13 cellular contexts compared by ENCODE assay signal in genomic region chr19:39704181-39705044, GRCh38. TPM values are rescaled to one million over a fixed set of nuclear protein-coding genes. Genes with fewer than 3 reads are reported as not detected.
A peak's percentile ranks its signal among the peaks of the same experiment; 100 is the strongest.
DNase-seq lines count a peak whose midpoint lies in the region; TF ChIP-seq lines count a peak whose summit lies in the region.
"Had no signal": no experiment of that assay in that cellular context is flagged by ENCODE, and none has a peak within 500 bp of the region (broad histone marks: within the 10 kb centered on the region; RNA-seq: fewer than 3 reads in every experiment).

TSS of gene LGALS14 (plus strand) at chr19:39704481. CDS start at chr19:39704529, 48 bp downstream.

- peak; percentile 24 for DNase-seq in stimulated activated CD4-positive, alpha-beta T cell treated with anti-CD3 and anti-CD28 coated beads, Interleukin-4, amount 100 ng/mL, for 24 hours
- no peak for DNase-seq in stimulated activated CD4-positive, alpha-beta T cell treated with anti-CD3 and anti-CD28 coated beads, Interleukin-4, amount 100 ng/mL, for 4 hours
- DNase-seq in NCI-H2227 treated with DMSO at 0.1 percent for 48 hours (lab: John Stamatoyannopoulos, UW) (peak; percentile 90), osteoblast (ENCODE audit: insufficient read length, low spot score, missing footprints) (no peak), COLO829 (ENCODE audit: low spot score) (no peak), NCI-H1092 treated with DMSO at 0.1 percent for 48 hours (lab: John Stamatoyannopoulos, UW) (no peak), NCI-H1694 treated with DMSO at 0.1 percent for 48 hours (lab: John Stamatoyannopoulos, UW) (no peak)
- peak; percentile 17 for DNase-seq in activated naive CD4-positive, alpha-beta T cell treated with anti-CD3 and anti-CD28 coated beads, Interleukin-2, amount 50 U/mL, for 16 hours
- DNase-seq: cortex of kidney; stimulated activated naive B cell treated with anti-CD40 and anti-IgM and Interleukin-4, amounts not matched to agents 10 μg/mL and 1 μg/mL and 100 μg/mL, for 72 hours had no signal

- TF ChIP-seq CTCF in osteoblast (IDR thresholded peaks at IDR 0.05; ENCODE audit: extremely low read depth, low read depth, low read length): no peak

- H3K4me3 ChIP-seq in osteoblast (ENCODE audit: insufficient read depth, low read length): no peak within 1 kb of the TSS
- H3K4me3 ChIP-seq: SK-N-MC had no signal

- no peaks in the 10 kb centered on the region for H4K20me1 ChIP-seq in osteoblast (ENCODE audit: insufficient read depth, low read length)

- no peaks in the 10 kb centered on the region for H3K79me2 ChIP-seq in osteoblast (ENCODE audit: insufficient read depth, low read length)

- no peak within 1 kb of the TSS for H2AFZ ChIP-seq in osteoblast (ENCODE audit: low read length)

- no peaks in the 10 kb centered on the region for H3K9me3 ChIP-seq in osteoblast (ENCODE audit: low read depth, low read length)

- H3K36me3 ChIP-seq in osteoblast (ENCODE audit: insufficient read depth, low read length): no peaks in the 10 kb centered on the region

- no peak within 1 kb of the TSS for H3K4me2 ChIP-seq in osteoblast (ENCODE audit: insufficient read depth, low read length)

- H3K27me3 ChIP-seq in osteoblast (ENCODE audit: insufficient read depth, low read length): peaks cover 3% of the 10 kb centered on the region

- no peak within 1 kb of the TSS for H3K27ac ChIP-seq in osteoblast (ENCODE audit: low read depth, low read length)
- H3K27ac ChIP-seq: SK-N-MC had no signal

- H3K4me1 ChIP-seq in osteoblast (ENCODE audit: insufficient read depth, low read length): no peaks in the 10 kb centered on the region

RNA-seq across cellular contexts. Expression of gene LGALS14, which starts in this region (rescaled TPM):
- not detected in 2 replicates for total RNA-seq in osteoblast
- total RNA-seq: M059J, mesenteric fat pad had no signal

Comparison
In these comparisons a context has a peak if more than half of its experiments do, and no peak if none do; other contexts are left out.
1. DNase-seq: peak in stimulated activated CD4-positive, alpha-beta T cell treated with anti-CD3 and anti-CD28 coated beads, Interleukin-4, amount 100 ng/mL, for 24 hours (single experiment), NCI-H2227 treated with DMSO at 0.1 percent for 48 hours (single experiment) and activated naive CD4-positive, alpha-beta T cell treated with anti-CD3 and anti-CD28 coated beads, Interleukin-2, amount 50 U/mL, for 16 hours (single experiment); none in stimulated activated CD4-positive, alpha-beta T cell treated with anti-CD3 and anti-CD28 coated beads, Interleukin-4, amount 100 ng/mL, for 4 hours (0 of 2), osteoblast (single experiment), COLO829 (single experiment), NCI-H1092 treated with DMSO at 0.1 percent for 48 hours (single experiment) and NCI-H1694 treated with DMSO at 0.1 percent for 48 hours (single experiment).